In genomic region chr1:23801338-23801748, GRCh38 we compare ENCODE assay signal across 1 cellular context.
TF ChIP-seq lines count a peak whose summit lies in the region.

No MANE protein-coding gene starts in this region.

TF ChIP-seq in HepG2, 621 proteins besides CTCF, POLR2A, EP300 and RAD21:
- TF ChIP-seq EED (CRISPR knock-in tag; IDR thresholded peaks at IDR 0.05) (no peak), ZNF781 (CRISPR knock-in tag; IDR thresholded peaks at IDR 0.05; ENCODE audit: borderline replicate concordance, not compliant biosample characterization) (no peak), GTF3A (CRISPR knock-in tag; conservative IDR thresholded peaks at IDR 0.05) (0 out of 2 replicates have a peak, but pooled peaks have one; percentile 14), KAT8 (CRISPR knock-in tag; IDR thresholded peaks at IDR 0.05) (no peak), NKX3-1 (CRISPR knock-in tag; IDR thresholded peaks at IDR 0.05) (no peak), NPAS2 (CRISPR knock-in tag; IDR thresholded peaks at IDR 0.05; ENCODE audit: borderline replicate concordance) (no peak), GMEB2 (CRISPR knock-in tag; IDR thresholded peaks at IDR 0.05; ENCODE audit: low read depth) (no peak), ZBED4 (CRISPR knock-in tag; IDR thresholded peaks at IDR 0.05; ENCODE audit: borderline replicate concordance) (peak; percentile 70; the same call in 1 of the 2 replicates), ZSCAN12 (CRISPR knock-in tag; IDR thresholded peaks at IDR 0.05) (no peak), ZNF230 (CRISPR knock-in tag; IDR thresholded peaks at IDR 0.05) (0 out of 2 replicates have a peak, but pooled peaks have one; percentile 12), ZBTB38 (CRISPR knock-in tag; IDR thresholded peaks at IDR 0.05) (no peak), ZNF337 (CRISPR knock-in tag; IDR thresholded peaks at IDR 0.05; ENCODE audit: borderline replicate concordance, low read depth) (no peak), UBTF (CRISPR knock-in tag; IDR thresholded peaks at IDR 0.05) (0 out of 2 replicates have a peak, but pooled peaks have one; percentile 31), SIX4 (CRISPR knock-in tag; IDR thresholded peaks at IDR 0.05) (no peak), ZNF34 (CRISPR knock-in tag; IDR thresholded peaks at IDR 0.05; ENCODE audit: borderline replicate concordance) (0 out of 2 replicates have a peak, but pooled peaks have one; percentile 37), FOXA1 (IDR thresholded peaks at IDR 0.05) (no peak), FOXA1 (CRISPR knock-in tag; IDR thresholded peaks at IDR 0.05) (0 out of 2 replicates have a peak, but pooled peaks have one; percentile 3), ZNF775 (CRISPR knock-in tag; IDR thresholded peaks at IDR 0.05; ENCODE audit: borderline replicate concordance) (no peak), ZIK1 (CRISPR knock-in tag; IDR thresholded peaks at IDR 0.05; ENCODE audit: borderline replicate concordance, low read depth) (no peak), SIN3A (IDR thresholded peaks at IDR 0.05; ENCODE audit: borderline replicate concordance, low read depth, low read length) (no peak), TBX3 (IDR thresholded peaks at IDR 0.05; ENCODE audit: borderline replicate concordance) (no peak), KDM5A (IDR thresholded peaks at IDR 0.05; ENCODE audit: borderline replicate concordance, low read length) (0 out of 2 replicates have a peak, but pooled peaks have one; percentile 2), PATZ1 (CRISPR knock-in tag; IDR thresholded peaks at IDR 0.05) (no peak), CEBPB (IDR thresholded peaks at IDR 0.05; ENCODE audit: borderline replicate concordance, low read depth, low read length) (peak; percentile 87), CEBPG (CRISPR knock-in tag; IDR thresholded peaks at IDR 0.05) (peak; percentile 78), NFATC3 (CRISPR knock-in tag; IDR thresholded peaks at IDR 0.05) (no peak), ZNF383 (CRISPR knock-in tag; IDR thresholded peaks at IDR 0.05; ENCODE audit: borderline replicate concordance) (0 out of 2 replicates have a peak, but pooled peaks have one; percentile 58), FOXO4 (CRISPR knock-in tag; conservative IDR thresholded peaks at IDR 0.05) (0 out of 2 replicates have a peak, but pooled peaks have one; percentile 75), ZNF678 (CRISPR knock-in tag; IDR thresholded peaks at IDR 0.05) (0 out of 2 replicates have a peak, but pooled peaks have one; percentile 10), NAIF1 (CRISPR knock-in tag; IDR thresholded peaks at IDR 0.05; ENCODE audit: borderline replicate concordance) (no peak), ZNF225 (CRISPR knock-in tag; IDR thresholded peaks at IDR 0.05) (no peak; the same call in 1 of the 2 replicates)
- TF ChIP-seq, protein P1, sequence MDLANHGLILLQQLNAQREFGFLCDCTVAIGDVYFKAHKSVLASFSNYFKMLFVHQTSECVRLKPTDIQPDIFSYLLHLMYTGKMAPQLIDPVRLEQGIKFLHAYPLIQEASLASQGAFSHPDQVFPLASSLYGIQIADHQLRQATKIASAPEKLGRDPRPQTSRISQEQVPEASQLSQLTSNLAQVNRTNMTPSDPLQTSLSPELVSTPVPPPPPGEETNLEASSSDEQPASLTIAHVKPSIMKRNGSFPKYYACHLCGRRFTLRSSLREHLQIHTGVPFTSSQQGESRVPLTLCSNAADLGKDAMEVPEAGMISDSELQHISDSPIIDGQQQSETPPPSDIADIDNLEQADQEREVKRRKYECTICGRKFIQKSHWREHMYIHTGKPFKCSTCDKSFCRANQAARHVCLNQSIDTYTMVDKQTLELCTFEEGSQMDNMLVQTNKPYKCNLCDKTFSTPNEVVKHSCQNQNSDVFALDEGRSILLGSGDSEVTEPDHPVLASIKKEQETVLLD (CRISPR knock-in tag; IDR thresholded peaks at IDR 0.05; ENCODE audit: low read depth), result no peak
- TF ChIP-seq, protein P2, sequence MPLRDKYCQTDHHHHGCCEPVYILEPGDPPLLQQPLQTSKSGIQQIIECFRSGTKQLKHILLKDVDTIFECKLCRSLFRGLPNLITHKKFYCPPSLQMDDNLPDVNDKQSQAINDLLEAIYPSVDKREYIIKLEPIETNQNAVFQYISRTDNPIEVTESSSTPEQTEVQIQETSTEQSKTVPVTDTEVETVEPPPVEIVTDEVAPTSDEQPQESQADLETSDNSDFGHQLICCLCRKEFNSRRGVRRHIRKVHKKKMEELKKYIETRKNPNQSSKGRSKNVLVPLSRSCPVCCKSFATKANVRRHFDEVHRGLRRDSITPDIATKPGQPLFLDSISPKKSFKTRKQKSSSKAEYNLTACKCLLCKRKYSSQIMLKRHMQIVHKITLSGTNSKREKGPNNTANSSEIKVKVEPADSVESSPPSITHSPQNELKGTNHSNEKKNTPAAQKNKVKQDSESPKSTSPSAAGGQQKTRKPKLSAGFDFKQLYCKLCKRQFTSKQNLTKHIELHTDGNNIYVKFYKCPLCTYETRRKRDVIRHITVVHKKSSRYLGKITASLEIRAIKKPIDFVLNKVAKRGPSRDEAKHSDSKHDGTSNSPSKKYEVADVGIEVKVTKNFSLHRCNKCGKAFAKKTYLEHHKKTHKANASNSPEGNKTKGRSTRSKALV (CRISPR knock-in tag; IDR thresholded peaks at IDR 0.05), result 0 out of 2 replicates have a peak, but pooled peaks have one; percentile 5
- TF ChIP-seq, protein P3, sequence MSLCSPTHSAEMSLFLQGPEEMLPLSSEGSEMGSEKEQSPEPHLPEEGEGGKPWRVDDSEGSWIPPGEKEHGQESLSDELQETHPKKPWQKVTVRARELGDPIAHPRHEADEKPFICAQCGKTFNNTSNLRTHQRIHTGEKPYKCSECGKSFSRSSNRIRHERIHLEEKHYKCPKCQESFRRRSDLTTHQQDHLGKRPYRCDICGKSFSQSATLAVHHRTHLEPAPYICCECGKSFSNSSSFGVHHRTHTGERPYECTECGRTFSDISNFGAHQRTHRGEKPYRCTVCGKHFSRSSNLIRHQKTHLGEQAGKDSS (CRISPR knock-in tag; IDR thresholded peaks at IDR 0.05; ENCODE audit: borderline replicate concordance, low read depth), result 0 out of 2 replicates have a peak, but pooled peaks have one; percentile 17
